In genomic region chr9:104544644-104545043, GRCh38 we compare ENCODE assay signal across 33 cellular contexts. TPM values are rescaled to one million over a fixed set of nuclear protein-coding genes. Genes with fewer than 3 reads are reported as not detected.
"Had no signal": no experiment of that assay in that cellular context is flagged by ENCODE, and none has a peak within 500 bp of the region (broad histone marks: within the 10 kb centered on the region; RNA-seq: fewer than 3 reads in every experiment).

No MANE protein-coding gene starts in this region.

- H3K9me3 ChIP-seq: Peyer's patch, SJSA1 had no signal

- H3K4me1 ChIP-seq: Peyer's patch, SJSA1 had no signal

- H3K9me3 Mint-ChIP-seq: T-helper 1 cell treated with Interleukin-12 subunit alpha and Interleukin-12 subunit beta and Interleukin-4 antibody, amounts not matched to agents 30 μg/mL and 1 μg/mL, for 36 hours had no signal

- H3K27me3 ChIP-seq: Peyer's patch had no signal

- H3K27ac ChIP-seq: Peyer's patch, SJSA1 had no signal

- DNase-seq: NCI-H1048, NCI-H1092 treated with DMSO at 0.1 percent for 48 hours, NCI-H1105 treated with DMSO at 0.1 percent for 48 hours, NCI-H1417, NCI-H1436, NCI-H146, NCI-H1694, NCI-H187, NCI-H1930, NCI-H2029 treated with DMSO at 0.1 percent for 48 hours, NCI-H2081 treated with DMSO at 0.1 percent for 48 hours, NCI-H2107, NCI-H2171, NCI-H226, NCI-H446 treated with DMSO at 0.1 percent for 48 hours, NCI-H510A, NCI-H524, NCI-H526, NCI-H69, NCI-H748 treated with DMSO at 0.1 percent for 48 hours, NCI-H82, PC-3, Peyer's patch, Right ventricle myocardium superior, RPMI8226, SHP77 treated with DMSO at 0.1 percent for 48 hours, SW 1271, T-helper 1 cell had no signal

- ATAC-seq: PC-3 had no signal

- H3K36me3 ChIP-seq: Peyer's patch, SJSA1 had no signal

- H3K27ac Mint-ChIP-seq: T-helper 1 cell treated with Interleukin-12 subunit alpha and Interleukin-12 subunit beta and Interleukin-4 antibody, amounts not matched to agents 30 μg/mL and 1 μg/mL, for 36 hours had no signal

- H3K4me3 ChIP-seq: Peyer's patch, SJSA1 had no signal

- H3K4me3 Mint-ChIP-seq: T-helper 1 cell treated with Interleukin-12 subunit alpha and Interleukin-12 subunit beta and Interleukin-4 antibody, amounts not matched to agents 30 μg/mL and 1 μg/mL, for 36 hours had no signal

RNA-seq across cellular contexts. Expression of gene OR13C3, which starts 8.0 kb away (rescaled TPM):
- total RNA-seq: LHCN-M2, MCF 10A, OCI-LY7, PC-3, Peyer's patch, Right ventricle myocardium superior, SJSA1 had no signal

RNA-seq across cellular contexts. Expression of gene OR13C4, which starts 17.6 kb away (rescaled TPM):
- total RNA-seq: LHCN-M2, MCF 10A, OCI-LY7, PC-3, Peyer's patch, Right ventricle myocardium superior, SJSA1 had no signal

RNA-seq across cellular contexts. Expression of gene OR13C8, which starts 24.3 kb away (rescaled TPM):
- total RNA-seq: LHCN-M2, MCF 10A, OCI-LY7, PC-3, Peyer's patch, Right ventricle myocardium superior, SJSA1 had no signal

RNA-seq across cellular contexts. Expression of gene OR13F1, which starts 40.6 kb away (rescaled TPM):
- total RNA-seq: LHCN-M2, MCF 10A, OCI-LY7, PC-3, Peyer's patch, Right ventricle myocardium superior, SJSA1 had no signal

RNA-seq across cellular contexts. Expression of gene OR13C5, which starts 54.6 kb away (rescaled TPM):
- total RNA-seq: LHCN-M2, MCF 10A, OCI-LY7, PC-3, Peyer's patch, Right ventricle myocardium superior, SJSA1 had no signal
